In genomic region chr9:13970018-13970417, GRCh38 we compare ENCODE assay signal across 1 cellular context.
TF ChIP-seq lines count a peak whose summit lies in the region.

No MANE protein-coding gene starts in this region.

TF ChIP-seq in SK-N-SH treated with all-trans-retinoic acid at 6 μM for 48 hours, 23 proteins besides CTCF, POLR2A, EP300 and RAD21 (continued from another document):
- no peak for TF ChIP-seq RARB (CRISPR knock-in tag; IDR thresholded peaks at IDR 0.05)
- TF ChIP-seq ZC3H10 (CRISPR knock-in tag; IDR thresholded peaks at IDR 0.05): no peak
- TF ChIP-seq, protein P1, sequence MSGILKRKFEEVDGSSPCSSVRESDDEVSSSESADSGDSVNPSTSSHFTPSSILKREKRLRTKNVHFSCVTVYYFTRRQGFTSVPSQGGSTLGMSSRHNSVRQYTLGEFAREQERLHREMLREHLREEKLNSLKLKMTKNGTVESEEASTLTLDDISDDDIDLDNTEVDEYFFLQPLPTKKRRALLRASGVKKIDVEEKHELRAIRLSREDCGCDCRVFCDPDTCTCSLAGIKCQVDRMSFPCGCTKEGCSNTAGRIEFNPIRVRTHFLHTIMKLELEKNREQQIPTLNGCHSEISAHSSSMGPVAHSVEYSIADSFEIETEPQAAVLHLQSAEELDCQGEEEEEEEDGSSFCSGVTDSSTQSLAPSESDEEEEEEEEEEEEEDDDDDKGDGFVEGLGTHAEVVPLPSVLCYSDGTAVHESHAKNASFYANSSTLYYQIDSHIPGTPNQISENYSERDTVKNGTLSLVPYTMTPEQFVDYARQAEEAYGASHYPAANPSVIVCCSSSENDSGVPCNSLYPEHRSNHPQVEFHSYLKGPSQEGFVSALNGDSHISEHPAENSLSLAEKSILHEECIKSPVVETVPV (CRISPR knock-in tag; IDR thresholded peaks at IDR 0.05): no peak
- no peak for TF ChIP-seq SNAI2 (CRISPR knock-in tag; IDR thresholded peaks at IDR 0.05)
- no peak for TF ChIP-seq ZNF8 (CRISPR knock-in tag; IDR thresholded peaks at IDR 0.05)
- no peak for TF ChIP-seq PPARA (CRISPR knock-in tag; IDR thresholded peaks at IDR 0.05; ENCODE audit: borderline replicate concordance)
